ENCODE assay signal across 1 cellular context in the genomic region with DNA sequence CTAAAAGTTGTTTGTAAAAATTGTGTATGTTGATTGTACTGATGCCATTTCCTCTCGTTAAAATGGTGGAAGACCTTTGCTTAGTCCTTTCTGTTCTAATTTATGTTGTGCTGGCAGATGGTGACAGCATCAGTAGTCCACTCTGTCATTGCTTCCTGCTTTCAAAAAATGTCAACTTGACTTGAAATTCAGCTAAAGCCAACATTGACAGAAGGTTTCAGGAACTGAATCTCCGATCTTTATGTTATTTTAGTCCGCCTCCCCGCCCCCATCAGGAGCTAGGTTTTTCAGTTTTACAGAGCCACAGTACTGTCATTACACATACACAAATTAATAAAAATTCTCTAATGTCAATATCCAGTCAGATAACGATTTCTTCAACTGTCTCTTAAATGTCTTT.
TF ChIP-seq lines count a peak whose summit lies in the region.

No MANE protein-coding gene starts in this region.

TF ChIP-seq in IMR-90, 13 proteins besides CTCF, POLR2A, EP300 and RAD21 (continued from another document):
- TF ChIP-seq, protein P1, sequence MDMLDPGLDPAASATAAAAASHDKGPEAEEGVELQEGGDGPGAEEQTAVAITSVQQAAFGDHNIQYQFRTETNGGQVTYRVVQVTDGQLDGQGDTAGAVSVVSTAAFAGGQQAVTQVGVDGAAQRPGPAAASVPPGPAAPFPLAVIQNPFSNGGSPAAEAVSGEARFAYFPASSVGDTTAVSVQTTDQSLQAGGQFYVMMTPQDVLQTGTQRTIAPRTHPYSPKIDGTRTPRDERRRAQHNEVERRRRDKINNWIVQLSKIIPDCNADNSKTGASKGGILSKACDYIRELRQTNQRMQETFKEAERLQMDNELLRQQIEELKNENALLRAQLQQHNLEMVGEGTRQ (IDR thresholded peaks at IDR 0.05; ENCODE audit: low read depth, low read length) = no peak
